In genomic region chr6:158334534-158334933, GRCh38 we compare ENCODE assay signal across 3 cellular contexts.
TF ChIP-seq lines count a peak whose summit lies in the region.

No MANE protein-coding gene starts in this region.

TF ChIP-seq in K562, 482 proteins besides CTCF, POLR2A, EP300 and RAD21:
- TF ChIP-seq ZNF551 (CRISPR knock-in tag; IDR thresholded peaks at IDR 0.05) (no peak), CEBPG (CRISPR knock-in tag; IDR thresholded peaks at IDR 0.05) (peak; percentile 32; the same call in 1 of the 2 replicates), CEBPG (tag; conservative IDR thresholded peaks at IDR 0.05 in 1 of 2, IDR thresholded peaks at IDR 0.05 in 1 of 2) (peak in 1 of 2 experiments; percentile 75; a peak in 2 of 4 replicates)

TF ChIP-seq in H1, 55 proteins besides CTCF, POLR2A, EP300 and RAD21:
- TF ChIP-seq KDM1A (IDR thresholded peaks at IDR 0.05; ENCODE audit: borderline replicate concordance, low read length): no peak
- TF ChIP-seq SIRT6 (IDR thresholded peaks at IDR 0.05; ENCODE audit: low read length): no peak
- TF ChIP-seq MAFK (IDR thresholded peaks at IDR 0.05; ENCODE audit: low read depth, low read length): no peak
- TF ChIP-seq CREB1 (IDR thresholded peaks at IDR 0.05): no peak
- no peak for TF ChIP-seq NANOG (IDR thresholded peaks at IDR 0.05; ENCODE audit: insufficient read depth, low read depth, low read length, poor library complexity, severe bottlenecking)
- TF ChIP-seq CHD7 (IDR thresholded peaks at IDR 0.05; ENCODE audit: insufficient replicate concordance, low read length): no peak

TF ChIP-seq in SK-N-SH treated with all-trans-retinoic acid at 6 μM for 48 hours, 23 proteins besides CTCF, POLR2A, EP300 and RAD21:
- no peak for TF ChIP-seq ZNF8 (CRISPR knock-in tag; IDR thresholded peaks at IDR 0.05)
- TF ChIP-seq POU6F1 (CRISPR knock-in tag; IDR thresholded peaks at IDR 0.05; ENCODE audit: borderline replicate concordance, low read depth): no peak
- TF ChIP-seq PPARA (CRISPR knock-in tag; IDR thresholded peaks at IDR 0.05; ENCODE audit: borderline replicate concordance): no peak
- TF ChIP-seq CSRNP3 (CRISPR knock-in tag; IDR thresholded peaks at IDR 0.05): no peak
- no peak for TF ChIP-seq GLIS3 (CRISPR knock-in tag; IDR thresholded peaks at IDR 0.05)
- no peak for TF ChIP-seq BACH2 (CRISPR knock-in tag; IDR thresholded peaks at IDR 0.05; ENCODE audit: borderline replicate concordance)
- TF ChIP-seq PATZ1 (CRISPR knock-in tag; IDR thresholded peaks at IDR 0.05; ENCODE audit: borderline replicate concordance): no peak
- no peak for TF ChIP-seq CSDC2 (CRISPR knock-in tag; IDR thresholded peaks at IDR 0.05)
- TF ChIP-seq ZFP30 (CRISPR knock-in tag; IDR thresholded peaks at IDR 0.05): no peak
- no peak for TF ChIP-seq ZNF70 (CRISPR knock-in tag; IDR thresholded peaks at IDR 0.05)
- no peak for TF ChIP-seq ESRRG (CRISPR knock-in tag; IDR thresholded peaks at IDR 0.05)
- TF ChIP-seq TOX (CRISPR knock-in tag; IDR thresholded peaks at IDR 0.05; ENCODE audit: borderline replicate concordance): no peak
- TF ChIP-seq CREB5 (CRISPR knock-in tag; IDR thresholded peaks at IDR 0.05; ENCODE audit: low read depth): no peak
- no peak for TF ChIP-seq ZFP3 (CRISPR knock-in tag; IDR thresholded peaks at IDR 0.05)
- TF ChIP-seq ISL1 (CRISPR knock-in tag; IDR thresholded peaks at IDR 0.05): no peak
- no peak for TF ChIP-seq RARB (CRISPR knock-in tag; IDR thresholded peaks at IDR 0.05)
- TF ChIP-seq OSR1 (CRISPR knock-in tag; IDR thresholded peaks at IDR 0.05): no peak
- TF ChIP-seq ZNF565 (CRISPR knock-in tag; conservative IDR thresholded peaks at IDR 0.05; ENCODE audit: low read depth): no peak
- no peak for TF ChIP-seq ZC3H10 (CRISPR knock-in tag; IDR thresholded peaks at IDR 0.05)
